10 cellular contexts compared by ENCODE assay signal in the genomic region with DNA sequence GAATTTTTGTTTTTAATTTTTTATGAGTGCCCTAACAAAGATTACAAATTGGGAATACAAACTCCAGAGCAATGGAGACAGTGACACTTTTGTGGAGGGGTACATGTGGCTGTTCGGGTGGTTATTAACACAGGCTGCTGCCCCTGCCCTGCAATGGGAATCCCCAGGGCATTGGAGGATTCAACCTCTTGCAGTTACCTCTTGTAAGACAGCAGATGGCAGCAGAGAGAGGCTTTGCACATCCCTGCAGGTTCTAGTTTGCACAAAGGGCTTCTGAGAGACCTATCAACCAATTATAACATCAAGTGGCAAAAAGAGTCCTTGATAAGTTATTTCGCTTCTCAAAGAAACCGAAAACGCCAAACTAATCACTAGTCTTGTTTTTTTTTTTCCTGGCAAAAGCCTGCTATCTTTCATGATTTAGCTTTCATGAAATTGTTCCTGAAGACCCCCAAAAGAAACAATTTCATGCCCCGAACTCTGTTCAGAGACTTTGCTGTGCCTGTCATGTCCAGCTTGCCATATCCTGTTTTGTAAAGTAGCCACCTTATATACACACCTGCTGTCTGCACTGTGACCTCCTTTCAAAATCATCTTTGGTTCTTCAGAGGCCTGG. TPM values are rescaled to one million over a fixed set of nuclear protein-coding genes. Genes with fewer than 3 reads are reported as not detected.
DNase-seq lines count a peak whose midpoint lies in the region; ATAC-seq and TF ChIP-seq lines count a peak whose summit lies in the region.
"Had no signal": no experiment of that assay in that cellular context is flagged by ENCODE, and none has a peak within 500 bp of the region (broad histone marks: within the 10 kb centered on the region; RNA-seq: fewer than 3 reads in every experiment).

No MANE protein-coding gene starts in this region.

- H3K27me3 ChIP-seq in esophagus muscularis mucosa: peaks cover 0 to 49% (median 7%) of the 10 kb centered on the region in 4 donors

- H3K27me3 Mint-ChIP-seq in natural killer cell (ENCODE audit: low read depth in 2 of 2): peaks cover 26 to 43% of the 10 kb centered on the region in 2 donors

- H3K4me3 Mint-ChIP-seq in natural killer cell: no peak overlapping the region
- H3K4me3 Mint-ChIP-seq: IgD-negative memory B cell had no signal

- no peak for TF ChIP-seq POLR2A in esophagus muscularis mucosa (IDR thresholded peaks at IDR 0.05; ENCODE audit: low read depth)

- TF ChIP-seq CTCF in esophagus muscularis mucosa (IDR thresholded peaks at IDR 0.05): peak; percentile 62 to 86 (median 71)
- TF ChIP-seq CTCF in natural killer cell (IDR thresholded peaks at IDR 0.05): peak; percentile 79

- ATAC-seq in GM18868 (IDR thresholded peaks at IDR 0.05; ENCODE audit: unreplicated experiment) (peak; percentile 95), HG03378 (IDR thresholded peaks at IDR 0.05; ENCODE audit: unreplicated experiment) (peak; percentile 84), natural killer cell (peak; percentile 88 to 99 (median 97))

- H3K36me3 ChIP-seq in esophagus muscularis mucosa: no peaks in the 10 kb centered on the region

- H3K27ac ChIP-seq in esophagus muscularis mucosa (replicated peaks in 1 of 4): no peak overlapping the region

- H3K4me1 Mint-ChIP-seq in natural killer cell: no peaks in the 10 kb centered on the region

- intact Hi-C loops in esophagus muscularis mucosa (cut with DNase I): no loop called here
- intact Hi-C loops in natural killer cell (cut with micrococcal nuclease): loop anchor here (1.0 kb wide), 1 partner anchor 307 kb away; no protein-coding TSS in a partner anchor

- no peaks in the 10 kb centered on the region for H3K9me3 Mint-ChIP-seq in natural killer cell
- H3K9me3 Mint-ChIP-seq: IgD-negative memory B cell had no signal

- H3K4me1 ChIP-seq in esophagus muscularis mucosa: peaks cover 0 to 6% (median 3%) of the 10 kb centered on the region in 4 donors

- 21% methylated on average over 5 of the region's 5 CpGs for WGBS in esophagus muscularis mucosa

- no peaks in the 10 kb centered on the region for H3K36me3 Mint-ChIP-seq in natural killer cell
- H3K36me3 Mint-ChIP-seq: IgD-negative memory B cell had no signal

- no peak for TF ChIP-seq EP300 in esophagus muscularis mucosa (IDR thresholded peaks at IDR 0.05)

- no peaks in the 10 kb centered on the region for H3K9me3 ChIP-seq in esophagus muscularis mucosa

- no peak overlapping the region for H3K27ac Mint-ChIP-seq in natural killer cell
- H3K27ac Mint-ChIP-seq: IgD-negative memory B cell had no signal

- H3K4me3 ChIP-seq in esophagus muscularis mucosa: no peak overlapping the region

- DNase-seq in CD1c-positive myeloid dendritic cell (ENCODE audit: extremely low spot score) (peak; percentile 83), NCI-H526 (lab: John Stamatoyannopoulos, UW) (peak; percentile 30 to 90), esophagus muscularis mucosa (ENCODE audit: extremely low spot score) (no peak), natural killer cell (no peak), ureter (ENCODE audit: low spot score) (no peak)
- DNase-seq in activated CD4-positive, alpha-beta T cell treated with anti-CD3 and anti-CD28 coated beads, Interleukin-2, amount 50 U/mL, for 4 hours: peak; percentile 20 to 37

RNA-seq across cellular contexts. Expression of a gene that starts 10.4 kb away (rescaled TPM):
- total RNA-seq in esophagus muscularis mucosa (under 1 TPM in 2 of 4 donors, not detected in 2; 0.50 to 0.75 TPM), natural killer cell (under 1 TPM in 1 of 3 donors, not detected in 2; 0.40 TPM), ureter (4.9 TPM)

RNA-seq across cellular contexts. Expression of a gene that starts 21.5 kb away (rescaled TPM):
- total RNA-seq in esophagus muscularis mucosa (not detected), natural killer cell (under 1 TPM in 1 of 3 donors, not detected in 2; 0.18 TPM), ureter (0.13 TPM)

RNA-seq across cellular contexts. Expression of a gene that starts 49.8 kb away (rescaled TPM):
- total RNA-seq in esophagus muscularis mucosa (not detected), natural killer cell (1 to 10 TPM in 1 of 3 donors, under 1 TPM in 2; 0.23 to 1.3 (median 0.26) TPM), ureter (17.3 TPM)
- total RNA-seq: skeletal muscle tissue had no signal

Comparison
In these comparisons a context has a peak if more than half of its experiments do, and no peak if none do; other contexts are left out.
1. DNase-seq: peak in CD1c-positive myeloid dendritic cell (single experiment), NCI-H526 (2 of 2) and activated CD4-positive, alpha-beta T cell treated with anti-CD3 and anti-CD28 coated beads, Interleukin-2, amount 50 U/mL, for 4 hours (2 of 2); none in esophagus muscularis mucosa (single experiment), natural killer cell (single experiment) and ureter (single experiment).
2. Peak in every context shown above with its lines, with median percentiles within 50 percentile points of each other: ATAC-seq.